8 cellular contexts compared by ENCODE assay signal in genomic region chr5:157912621-157913325, GRCh38. TPM values are rescaled to one million over a fixed set of nuclear protein-coding genes. Genes with fewer than 3 reads are reported as not detected.
DNase-seq lines count a peak whose midpoint lies in the region; ATAC-seq, FAIRE-seq and TF ChIP-seq lines count a peak whose summit lies in the region.

No MANE protein-coding gene starts in this region.

- POLR2A ChIA-PET in HepG2 (lab: Yijun Ruan, JAX): no interaction called here

- peaks cover 7% of the 10 kb centered on the region for H3K4me1 ChIP-seq in mesendoderm (ENCODE audit: control insufficient read depth, low read depth, low read length)
- peaks cover 0 to 20% (median 12%) of the 10 kb centered on the region in 4 donors for H3K4me1 ChIP-seq in tibial artery
- H3K4me1 ChIP-seq in HepG2 (ENCODE audit: insufficient read depth, low read length): no peaks in the 10 kb centered on the region

- H3K36me3 Mint-ChIP-seq in natural killer cell treated with Interleukin-12 subunit alpha and Interleukin-12 subunit beta and Interleukin-15 and Interleukin-18, amount 100 ng/mL, for 72 hours: no peaks in the 10 kb centered on the region

- no peak overlapping the region for H4K5ac ChIP-seq in mesendoderm (ENCODE audit: low read length)

- H2AK5ac ChIP-seq in mesendoderm (ENCODE audit: low read length): no peak overlapping the region

- H3K4me2 ChIP-seq in mesendoderm (ENCODE audit: low read length) (no peak overlapping the region), HepG2 (ENCODE audit: low read depth, low read length) (no peak overlapping the region)

- H3K4me3 ChIP-seq in mesendoderm (ENCODE audit: low read length) (no peak overlapping the region), tibial artery (no peak overlapping the region), HepG2 (replicated peaks in 1 of 3; ENCODE audit: insufficient read depth in 1 of 3, low read depth in 2 of 3, low read length in 3 of 3) (no peak overlapping the region)

- no CpG with 5 or more reads among the region's 10 CpGs for WGBS in mesendoderm (ENCODE audit: extremely low coverage, insufficient coverage, low lambda C conversion rate)
- 56% methylated on average over 9 of the region's 10 CpGs for WGBS in HepG2 (ENCODE audit: low lambda C conversion rate)

- H3K9me3 ChIP-seq in tibial artery: no peaks in the 10 kb centered on the region
- no peaks in the 10 kb centered on the region for H3K9me3 ChIP-seq in HepG2 (ENCODE audit: low read length)

- TF ChIP-seq EP300 in HepG2 (IDR thresholded peaks at IDR 0.05; ENCODE audit: low read depth in 2 of 2, low read length in 2 of 2) (no peak), HepG2 (CRISPR knock-in tag; IDR thresholded peaks at IDR 0.05; ENCODE audit: borderline replicate concordance) (no peak)

- no peak overlapping the region for H3K18ac ChIP-seq in mesendoderm (ENCODE audit: low read length)

- H3K79me2 ChIP-seq in mesendoderm (ENCODE audit: control insufficient read depth, insufficient read depth, low read length) (no peaks in the 10 kb centered on the region), HepG2 (ENCODE audit: insufficient read depth, low read length) (no peaks in the 10 kb centered on the region)

- H3K27me3 ChIP-seq in mesendoderm (ENCODE audit: insufficient read depth, low read length, poor library complexity) (no peaks in the 10 kb centered on the region), tibial artery (no peaks in the 10 kb centered on the region), HepG2 (ENCODE audit: control insufficient read depth in 1 of 2, insufficient read depth in 2 of 2, low read length in 2 of 2) (no peaks in the 10 kb centered on the region)

- H3K23ac ChIP-seq in mesendoderm (ENCODE audit: low read length): peak overlapping the region; percentile 45

- DNase-seq in NCI-H2081 (lab: John Stamatoyannopoulos, UW) (peak; percentile 92 to 98), mesendoderm (no peak), NCI-H526 (lab: John Stamatoyannopoulos, UW) (no peak), tibial artery (no peak), HepG2 (ENCODE audit: low spot score) (no peak)
- DNase-seq in natural killer cell treated with Interleukin-12 subunit alpha and Interleukin-12 subunit beta and Interleukin-15 and Interleukin-18, amount 100 ng/mL, for 72 hours (ENCODE audit: low spot score): no peak

- no peak overlapping the region for H3K27ac Mint-ChIP-seq in natural killer cell treated with Interleukin-12 subunit alpha and Interleukin-12 subunit beta and Interleukin-15 and Interleukin-18, amount 100 ng/mL, for 72 hours

- no peaks in the 10 kb centered on the region for H3K4me1 Mint-ChIP-seq in natural killer cell treated with Interleukin-12 subunit alpha and Interleukin-12 subunit beta and Interleukin-15 and Interleukin-18, amount 100 ng/mL, for 72 hours (ENCODE audit: low read depth in 2 of 2)

- no peak for TF ChIP-seq RAD21 in HepG2 (CRISPR knock-in tag; IDR thresholded peaks at IDR 0.05)

- FAIRE-seq in HepG2 (lab: Jason Lieb, UNC): no peak

- TF ChIP-seq POLR2A in GM18505 (IDR thresholded peaks at IDR 0.05; ENCODE audit: borderline replicate concordance, extremely low read depth, insufficient read depth, insufficient read length): no peak
- TF ChIP-seq POLR2A in HepG2 (IDR thresholded peaks at IDR 0.05; ENCODE audit: insufficient read depth in 1 of 2, low read depth in 2 of 2, low read length in 2 of 2): no peak

- ATAC-seq in GM18505 (IDR thresholded peaks at IDR 0.05; ENCODE audit: unreplicated experiment) (peak; percentile 90), HG02759 (IDR thresholded peaks at IDR 0.05; ENCODE audit: unreplicated experiment) (peak; percentile 96), HepG2 (no peak)
- no peak for ATAC-seq in natural killer cell treated with Interleukin-12 subunit alpha and Interleukin-12 subunit beta and Interleukin-15 and Interleukin-18, amount 100 ng/mL, for 72 hours

- no peaks in the 10 kb centered on the region for H3K79me1 ChIP-seq in mesendoderm (ENCODE audit: low read length)

- H3K4ac ChIP-seq in mesendoderm (ENCODE audit: low read depth, low read length): no peak overlapping the region

- H2BK5ac ChIP-seq in mesendoderm (ENCODE audit: low read length): no peak overlapping the region

- in situ Hi-C loops in HepG2 (cut with HindIII; ENCODE audit: extremely low pct_ligation_motif_present, low pct_unique_long_range_greater_than_20kb): loop anchor here (10.0 kb wide), 1 partner anchor 88 kb away; no protein-coding TSS in a partner anchor

- H2BK15ac ChIP-seq in mesendoderm (replicated peaks; ENCODE audit: low read depth): no peak overlapping the region

- no peaks in the 10 kb centered on the region for H3K36me3 ChIP-seq in mesendoderm (ENCODE audit: control insufficient read depth, insufficient read depth, low read length)
- H3K36me3 ChIP-seq in tibial artery: no peaks in the 10 kb centered on the region
- H3K36me3 ChIP-seq in HepG2 (replicated peaks in 1 of 2; ENCODE audit: control insufficient read depth in 1 of 2, insufficient read depth in 2 of 2, low read length in 2 of 2): no peaks in the 10 kb centered on the region

- intact Hi-C loops in tibial artery (cut with DNase I; ENCODE audit: low total_unique reads): no loop called here
- intact Hi-C loops in HepG2 (cut with micrococcal nuclease; ENCODE audit: unreplicated experiment): no loop called here

- H2AFZ ChIP-seq in HepG2 (ENCODE audit: low read length): no peak overlapping the region

- no peak overlapping the region for H3K9ac ChIP-seq in mesendoderm (ENCODE audit: low read length)
- H3K9ac ChIP-seq in HepG2 (ENCODE audit: insufficient read depth, low read depth, low read length): no peak overlapping the region

- H3K27me3 Mint-ChIP-seq in natural killer cell treated with Interleukin-12 subunit alpha and Interleukin-12 subunit beta and Interleukin-15 and Interleukin-18, amount 100 ng/mL, for 72 hours: peaks cover 4 to 7% of the 10 kb centered on the region in 2 donors

- no peak for TF ChIP-seq CTCF in tibial artery (IDR thresholded peaks at IDR 0.05)
- TF ChIP-seq CTCF in HepG2 (CRISPR knock-in tag; IDR thresholded peaks at IDR 0.05): no peak

- no peak overlapping the region for H2BK120ac ChIP-seq in mesendoderm (ENCODE audit: low read depth, low read length)

- no peaks in the 10 kb centered on the region for H3K9me3 Mint-ChIP-seq in natural killer cell treated with Interleukin-12 subunit alpha and Interleukin-12 subunit beta and Interleukin-15 and Interleukin-18, amount 100 ng/mL, for 72 hours

- H4K20me1 ChIP-seq in HepG2 (ENCODE audit: insufficient read depth, low read length): no peaks in the 10 kb centered on the region

- BruUV-seq in HepG2 (replicated peaks; lab: Mats Ljungman, UMichigan): no TSS peak

- H3K27ac ChIP-seq in mesendoderm (ENCODE audit: low read depth, low read length) (no peak overlapping the region), tibial artery (no peak overlapping the region), HepG2 (ENCODE audit: extremely low read length, insufficient read depth, low read length) (no peak overlapping the region)

- no peak overlapping the region for H4K8ac ChIP-seq in mesendoderm (ENCODE audit: low read depth, low read length)

- H3K56ac ChIP-seq in mesendoderm (ENCODE audit: low read length): peak overlapping the region; percentile 7

- CTCF ChIA-PET in HepG2 (lab: Yijun Ruan, JAX; ENCODE audit: low intra/inter-chr PET ratio, low total read pairs): no interaction called here

- H3K4me3 Mint-ChIP-seq in natural killer cell treated with Interleukin-12 subunit alpha and Interleukin-12 subunit beta and Interleukin-15 and Interleukin-18, amount 100 ng/mL, for 72 hours: no peak overlapping the region

TF ChIP-seq in HepG2, 621 proteins besides CTCF, POLR2A, EP300 and RAD21 (continues in another document):
- TF ChIP-seq REL (CRISPR knock-in tag; conservative IDR thresholded peaks at IDR 0.05) (no peak), E2F5 (CRISPR knock-in tag; conservative IDR thresholded peaks at IDR 0.05) (no peak)

RNA-seq across cellular contexts. Expression of gene CLINT1, which starts 53.8 kb away (rescaled TPM):
- 91.6 TPM for polyA plus RNA-seq in mesendoderm (2013, experiment 1 of 2)
- 89.6 TPM for polyA plus RNA-seq in mesendoderm (2013, experiment 2 of 2)
- total RNA-seq in natural killer cell treated with Interleukin-12 subunit alpha and Interleukin-12 subunit beta and Interleukin-15 and Interleukin-18, amount 100 ng/mL, for 72 hours: 10 to 100 TPM; 76.6 to 80.9 TPM
- total RNA-seq in HepG2 (2016; rRNA removed; fragmentation: Illumina TruSeq; extraction: Trizol): 64.0 and 82.9 TPM in 2 replicates
- 7.8 and 9.3 TPM in 2 replicates for total RNA-seq in HepG2 (2016; cell fraction: cytosol; rRNA removed; fragmentation: Illumina TruSeq; extraction: Trizol; ENCODE audit: low read depth)
- 63.2 and 76.8 TPM in 2 replicates for total RNA-seq in HepG2 (2016; cell fraction: insoluble cytoplasmic fraction; rRNA removed; fragmentation: Illumina TruSeq; extraction: Trizol)
- total RNA-seq in HepG2 (2016; cell fraction: membrane; rRNA removed; fragmentation: Illumina TruSeq; extraction: Trizol): 19.7 and 23.3 TPM in 2 replicates
- 55.0 and 63.4 TPM in 2 replicates for total RNA-seq in HepG2 (2016; cell fraction: nucleus; rRNA removed; fragmentation: Illumina TruSeq; extraction: Trizol)
- polyA plus RNA-seq in HepG2 (2011; rRNA removed): 104 and 119 TPM in 2 replicates
- 86.7 and 91.6 TPM in 2 replicates for polyA plus RNA-seq in HepG2 (2011; cell fraction: cytosol; rRNA removed)
- polyA plus RNA-seq in HepG2 (2011; cell fraction: nucleus; rRNA removed): 138 and 160 TPM in 2 replicates
- 44.7 and 46.4 TPM in 2 replicates for polyA plus RNA-seq in HepG2 (2012)
- polyA plus RNA-seq in HepG2 (2016; cell fraction: cytosol; fragmentation: Illumina TruSeq; extraction: Trizol; ENCODE audit: low read depth): 2.5 and 3.0 TPM in 2 replicates
- 70.7 and 71.6 TPM in 2 replicates for polyA plus RNA-seq in HepG2 (2016; cell fraction: insoluble cytoplasmic fraction; fragmentation: Illumina TruSeq; extraction: Trizol; ENCODE audit: low read depth)
- 8.3 and 8.8 TPM in 2 replicates for polyA plus RNA-seq in HepG2 (2016; cell fraction: membrane; fragmentation: Illumina TruSeq; extraction: Trizol; ENCODE audit: low read depth)
- 88.3 and 90.6 TPM in 2 replicates for polyA plus RNA-seq in HepG2 (2016; cell fraction: nucleus; fragmentation: Illumina TruSeq; extraction: Trizol; ENCODE audit: insufficient read depth, low read depth)
- 263 and 323 TPM in 2 replicates for polyA minus RNA-seq in HepG2 (2011; rRNA and poly(A)+ RNA removed; ENCODE audit: low replicate concordance)
- polyA minus RNA-seq in HepG2 (2011; cell fraction: cytosol; rRNA and poly(A)+ RNA removed): 52.7 and 54.0 TPM in 2 replicates
- 71.2 and 76.1 TPM in 2 replicates for polyA minus RNA-seq in HepG2 (2011; cell fraction: nucleus; rRNA and poly(A)+ RNA removed)

Comparison
In these comparisons a context has a peak if more than half of its experiments do, and no peak if none do; other contexts are left out.
1. ATAC-seq: peak in GM18505 (single experiment) and HG02759 (single experiment); none in natural killer cell treated with Interleukin-12 subunit alpha and Interleukin-12 subunit beta and Interleukin-15 and Interleukin-18, amount 100 ng/mL, for 72 hours (0 of 2) and HepG2 (single experiment).
2. DNase-seq: peak in NCI-H2081 (2 of 2); none in mesendoderm (single experiment), natural killer cell treated with Interleukin-12 subunit alpha and Interleukin-12 subunit beta and Interleukin-15 and Interleukin-18, amount 100 ng/mL, for 72 hours (single experiment), NCI-H526 (0 of 2), tibial artery (0 of 2) and HepG2 (single experiment).